In the genomic region with DNA sequence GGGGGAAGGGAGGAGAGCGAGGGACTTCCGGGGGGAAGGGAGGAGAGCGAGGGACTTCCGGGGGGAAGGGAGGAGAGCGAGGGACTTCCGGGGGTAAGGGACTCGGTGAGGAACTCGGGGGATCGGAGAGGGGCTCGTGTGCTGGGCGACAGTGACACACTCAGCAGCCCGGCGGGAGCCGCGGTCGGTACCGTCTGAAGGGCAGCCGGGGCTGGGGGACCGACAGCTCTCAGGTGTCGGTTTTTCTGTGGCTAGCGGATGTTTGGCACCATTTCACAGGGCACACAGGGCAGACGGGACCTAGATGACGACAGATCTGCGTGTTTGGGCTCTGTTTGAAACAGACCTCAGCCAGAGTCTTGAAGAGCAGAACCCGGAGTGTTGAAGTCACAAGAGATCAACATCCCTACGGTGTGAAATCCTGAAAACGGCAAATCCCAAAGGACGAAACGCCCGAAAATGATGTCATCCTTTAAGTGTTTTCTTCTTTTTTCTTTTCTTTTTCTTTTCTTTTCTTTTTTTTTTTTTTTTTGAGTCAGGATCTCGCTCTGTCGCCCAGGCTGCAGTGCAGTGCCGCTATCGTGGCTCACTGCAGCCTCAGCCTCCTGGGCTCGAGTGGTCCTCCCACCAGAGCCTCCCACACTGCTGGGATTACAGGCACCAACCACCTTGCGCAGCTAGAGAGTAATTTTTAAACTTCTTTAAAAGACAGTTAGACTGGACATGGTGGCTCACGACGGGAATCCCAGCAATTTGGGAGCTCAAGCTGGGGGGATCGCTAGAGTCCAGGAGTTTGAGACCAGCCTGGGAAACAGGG, we compare ENCODE assay signal across 8 cellular contexts. TPM values are rescaled to one million over a fixed set of nuclear protein-coding genes. Genes with fewer than 3 reads are reported as not detected.
DNase-seq lines count a peak whose midpoint lies in the region; ATAC-seq and TF ChIP-seq lines count a peak whose summit lies in the region.

No MANE protein-coding gene starts in this region.

- peaks cover 23% of the 10 kb centered on the region for H3K4me1 Mint-ChIP-seq in activated T-cell treated with anti-CD3 and anti-CD28 coated beads, Interleukin-2, amount 50 U/mL, for 24 hours (ENCODE audit: low read depth)

- peak overlapping the region; percentile 97 for H3K4me3 ChIP-seq in AG10803 (ENCODE audit: low read length)

- no peaks in the 10 kb centered on the region for H3K27me3 Mint-ChIP-seq in activated T-cell treated with anti-CD3 and anti-CD28 coated beads, Interleukin-2, amount 50 U/mL, for 24 hours

- H3K27ac Mint-ChIP-seq in activated T-cell treated with anti-CD3 and anti-CD28 coated beads, Interleukin-2, amount 50 U/mL, for 24 hours = peak overlapping the region; percentile 99

- no peak for TF ChIP-seq CTCF in AG10803 (conservative IDR thresholded peaks at IDR 0.05; ENCODE audit: low read length)

- H3K4me3 Mint-ChIP-seq in activated T-cell treated with anti-CD3 and anti-CD28 coated beads, Interleukin-2, amount 50 U/mL, for 24 hours = peak overlapping the region; percentile 100

- no peaks in the 10 kb centered on the region for H3K9me3 Mint-ChIP-seq in activated T-cell treated with anti-CD3 and anti-CD28 coated beads, Interleukin-2, amount 50 U/mL, for 24 hours

- H3K36me3 Mint-ChIP-seq in activated T-cell treated with anti-CD3 and anti-CD28 coated beads, Interleukin-2, amount 50 U/mL, for 24 hours (ENCODE audit: low read depth) = peaks cover 4% of the 10 kb centered on the region

- ATAC-seq in GM19025 (IDR thresholded peaks at IDR 0.05; ENCODE audit: low read depth, unreplicated experiment) = peak; percentile 46
- peak; percentile 61 for ATAC-seq in HG03521 (IDR thresholded peaks at IDR 0.05; ENCODE audit: unreplicated experiment)
- ATAC-seq in esophagus mucosa = peak; percentile 64

- DNase-seq in AG10803 (ENCODE audit: low read depth) (peak; percentile 86), OCI-M1 (lab: John Stamatoyannopoulos, UW) (peak; percentile 79), myocyte (ENCODE audit: low read depth) (peak; percentile 71)
- peak; percentile 87 for DNase-seq in activated T-cell treated with anti-CD3 and anti-CD28 coated beads, Interleukin-2, amount 50 U/mL, for 24 hours
- DNase-seq in stimulated activated CD8-positive, alpha-beta memory T cell treated with anti-CD3 and anti-CD28 coated beads, Interleukin-7, amount 100 ng/mL, for 24 hours (ENCODE audit: low read depth) = peak; percentile 42

RNA-seq across cellular contexts. Expression of gene ZNF778, which starts 23.9 kb away (rescaled TPM):
- total RNA-seq in esophagus mucosa (5.3 TPM), myocyte (14.6 and 20.0 TPM in 2 replicates)
- polyA plus RNA-seq in myocyte (2012) = 5.3 TPM

RNA-seq across cellular contexts. Expression of gene SLC22A31, which starts 41.1 kb away (rescaled TPM):
- not detected for total RNA-seq in esophagus mucosa
- total RNA-seq in myocyte = 0.10 TPM in 1 of 2 replicates, not detected in the other
- polyA plus RNA-seq in myocyte (2012) = 2.4 TPM

Comparison
In these comparisons a context has a peak if more than half of its experiments do, and no peak if none do; other contexts are left out.
1. Peak in every context shown above with its lines: DNase-seq, ATAC-seq and H3K4me3 ChIP-seq.